8 cellular contexts compared by ENCODE assay signal in genomic region chr1:168466703-168467081, GRCh38.
DNase-seq lines count a peak whose midpoint lies in the region; ATAC-seq and TF ChIP-seq lines count a peak whose summit lies in the region.

No MANE protein-coding gene starts in this region.

- DNase-seq in RPMI8226, result peak; percentile 75
- no peak for DNase-seq in omental fat pad (ENCODE audit: low spot score)
- DNase-seq in NCI-H128 (lab: John Stamatoyannopoulos, UW; ENCODE audit: unreplicated experiment), result no peak
- DNase-seq in SKM-1 (lab: John Stamatoyannopoulos, UW; ENCODE audit: unreplicated experiment), result no peak
- DNase-seq in mesenteric fat pad (ENCODE audit: low spot score), result no peak
- DNase-seq in body of pancreas, result no peak

- H3K4me1 ChIP-seq in body of pancreas, result peaks cover 12% of the 10 kb centered on the region

- no peak overlapping the region for H3K4me3 ChIP-seq in body of pancreas

- H3K36me3 ChIP-seq in body of pancreas (replicated peaks in 1 of 2; ENCODE audit: insufficient read depth in 1 of 2, low read depth in 2 of 2), result no peaks in the 10 kb centered on the region

- WGBS in body of pancreas, 2 donors, result 84 to 90% methylated on average over 1 of the region's 1 CpG

- intact Hi-C loops in body of pancreas (cut with DNase I), result no loop called here

- TF ChIP-seq CTCF in omental fat pad (IDR thresholded peaks at IDR 0.05) (no peak), body of pancreas (IDR thresholded peaks at IDR 0.05) (no peak)

- no peak overlapping the region for H3K27ac ChIP-seq in body of pancreas

- no peaks in the 10 kb centered on the region for H3K27me3 ChIP-seq in body of pancreas

- TF ChIP-seq POLR2A in body of pancreas (IDR thresholded peaks at IDR 0.05), result no peak

- ATAC-seq in GM18511 (IDR thresholded peaks at IDR 0.05; ENCODE audit: unreplicated experiment) (peak; percentile 71), GM21717 (IDR thresholded peaks at IDR 0.05; ENCODE audit: unreplicated experiment) (peak; percentile 59), omental fat pad (ENCODE audit: low FRiP score) (peak; percentile 31), body of pancreas (no peak)

- H3K9me3 ChIP-seq in body of pancreas, result peaks cover 0 to under 1% (median 0%) of the 10 kb centered on the region in 3 donors
